In the genomic region with DNA sequence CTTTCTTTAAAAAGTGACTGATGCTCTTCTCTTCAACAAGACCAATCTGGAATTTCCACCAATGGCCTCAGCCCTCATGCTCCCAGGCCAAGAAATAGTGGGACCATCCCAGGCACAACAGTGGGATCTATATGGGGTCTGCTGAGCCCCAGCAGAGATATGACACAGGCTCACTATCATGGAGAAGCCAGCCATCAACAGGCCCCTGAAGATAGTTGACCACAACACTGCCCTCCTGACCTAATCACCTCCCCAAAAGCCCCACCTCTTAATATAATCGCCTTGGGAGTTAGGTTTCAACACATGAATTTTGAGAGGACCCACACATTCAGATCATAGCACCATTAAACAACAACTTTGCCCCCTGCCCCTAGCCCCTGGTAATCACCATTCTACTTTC, we compare ENCODE assay signal across 1 cellular context.
TF ChIP-seq lines count a peak whose summit lies in the region.

No MANE protein-coding gene starts in this region.

TF ChIP-seq in K562, 482 proteins besides CTCF, POLR2A, EP300 and RAD21 (continued from another document):
- TF ChIP-seq, protein P1, sequence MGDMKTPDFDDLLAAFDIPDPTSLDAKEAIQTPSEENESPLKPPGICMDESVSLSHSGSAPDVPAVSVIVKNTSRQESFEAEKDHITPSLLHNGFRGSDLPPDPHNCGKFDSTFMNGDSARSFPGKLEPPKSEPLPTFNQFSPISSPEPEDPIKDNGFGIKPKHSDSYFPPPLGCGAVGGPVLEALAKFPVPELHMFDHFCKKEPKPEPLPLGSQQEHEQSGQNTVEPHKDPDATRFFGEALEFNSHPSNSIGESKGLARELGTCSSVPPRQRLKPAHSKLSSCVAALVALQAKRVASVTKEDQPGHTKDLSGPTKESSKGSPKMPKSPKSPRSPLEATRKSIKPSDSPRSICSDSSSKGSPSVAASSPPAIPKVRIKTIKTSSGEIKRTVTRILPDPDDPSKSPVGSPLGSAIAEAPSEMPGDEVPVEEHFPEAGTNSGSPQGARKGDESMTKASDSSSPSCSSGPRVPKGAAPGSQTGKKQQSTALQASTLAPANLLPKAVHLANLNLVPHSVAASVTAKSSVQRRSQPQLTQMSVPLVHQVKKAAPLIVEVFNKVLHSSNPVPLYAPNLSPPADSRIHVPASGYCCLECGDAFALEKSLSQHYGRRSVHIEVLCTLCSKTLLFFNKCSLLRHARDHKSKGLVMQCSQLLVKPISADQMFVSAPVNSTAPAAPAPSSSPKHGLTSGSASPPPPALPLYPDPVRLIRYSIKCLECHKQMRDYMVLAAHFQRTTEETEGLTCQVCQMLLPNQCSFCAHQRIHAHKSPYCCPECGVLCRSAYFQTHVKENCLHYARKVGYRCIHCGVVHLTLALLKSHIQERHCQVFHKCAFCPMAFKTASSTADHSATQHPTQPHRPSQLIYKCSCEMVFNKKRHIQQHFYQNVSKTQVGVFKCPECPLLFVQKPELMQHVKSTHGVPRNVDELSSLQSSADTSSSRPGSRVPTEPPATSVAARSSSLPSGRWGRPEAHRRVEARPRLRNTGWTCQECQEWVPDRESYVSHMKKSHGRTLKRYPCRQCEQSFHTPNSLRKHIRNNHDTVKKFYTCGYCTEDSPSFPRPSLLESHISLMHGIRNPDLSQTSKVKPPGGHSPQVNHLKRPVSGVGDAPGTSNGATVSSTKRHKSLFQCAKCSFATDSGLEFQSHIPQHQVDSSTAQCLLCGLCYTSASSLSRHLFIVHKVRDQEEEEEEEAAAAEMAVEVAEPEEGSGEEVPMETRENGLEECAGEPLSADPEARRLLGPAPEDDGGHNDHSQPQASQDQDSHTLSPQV (IDR thresholded peaks at IDR 0.05) = 0 out of 2 replicates have a peak, but pooled peaks have one; percentile 6
- TF ChIP-seq ILK (tag; IDR thresholded peaks at IDR 0.05; ENCODE audit: borderline replicate concordance, low read depth) (no peak), LEF1 (IDR thresholded peaks at IDR 0.05) (peak; percentile 37; the same call in 1 of the 2 replicates), NFXL1 (CRISPR knock-in tag; IDR thresholded peaks at IDR 0.05) (no peak), ID3 (CRISPR knock-in tag; IDR thresholded peaks at IDR 0.05) (no peak), ID3 (tag; IDR thresholded peaks at IDR 0.05) (no peak), NCOA2 (IDR thresholded peaks at IDR 0.05; ENCODE audit: partially characterized antibody in 2 of 2) (no peak), CLOCK (CRISPR knock-in tag; IDR thresholded peaks at IDR 0.05; ENCODE audit: borderline replicate concordance) (no peak), ZBTB11 (CRISPR knock-in tag; IDR thresholded peaks at IDR 0.05) (peak in 1 of 3 experiments; percentile 60; a peak in 2 of 6 replicates), FOXM1 (IDR thresholded peaks at IDR 0.05; ENCODE audit: low read depth) (peak; percentile 68), FOXM1 (CRISPR knock-in tag; IDR thresholded peaks at IDR 0.05; ENCODE audit: low read depth) (no peak), RNF219 (CRISPR knock-in tag; IDR thresholded peaks at IDR 0.05) (no peak), ZNF3 (CRISPR knock-in tag; IDR thresholded peaks at IDR 0.05) (no peak), CBX1 (IDR thresholded peaks at IDR 0.05; ENCODE audit: low read depth) (no peak), SMC3 (conservative IDR thresholded peaks at IDR 0.05; ENCODE audit: insufficient read depth, low read depth, low read length) (no peak), GATAD2B (IDR thresholded peaks at IDR 0.05; ENCODE audit: borderline replicate concordance) (no peak; the same call in 1 of the 2 replicates), SOX6 (IDR thresholded peaks at IDR 0.05) (peak; percentile 89), ZNF696 (CRISPR knock-in tag; conservative IDR thresholded peaks at IDR 0.05) (no peak), POLR2AphosphoS5 (IDR thresholded peaks at IDR 0.05; ENCODE audit: control insufficient read depth, insufficient read depth, low read depth, low read length) (peak; percentile 88), SMARCA4 (IDR thresholded peaks at IDR 0.05) (peak; percentile 85), MEF2A (IDR thresholded peaks at IDR 0.05; ENCODE audit: control insufficient read depth, low read depth, low read length) (no peak), ZNF584 (CRISPR knock-in tag; IDR thresholded peaks at IDR 0.05; ENCODE audit: low read depth) (no peak)
